ENCODE assay signal across 1 cellular context in genomic region chr1:67189953-67190352, GRCh38.
TF ChIP-seq lines count a peak whose summit lies in the region.

No MANE protein-coding gene starts in this region.

TF ChIP-seq in K562, 482 proteins besides CTCF, POLR2A, EP300 and RAD21:
- TF ChIP-seq CBFA2T2 (conservative IDR thresholded peaks at IDR 0.05), result no peak
- TF ChIP-seq PURB (CRISPR knock-in tag; IDR thresholded peaks at IDR 0.05; ENCODE audit: low read depth), result no peak
- no peak for TF ChIP-seq ATF4 (CRISPR knock-in tag; IDR thresholded peaks at IDR 0.05)
- TF ChIP-seq ZC3H4 (CRISPR knock-in tag; IDR thresholded peaks at IDR 0.05; ENCODE audit: borderline replicate concordance), result no peak
- no peak for TF ChIP-seq OTX1 (CRISPR knock-in tag; IDR thresholded peaks at IDR 0.05)
- no peak for TF ChIP-seq ZNF696 (CRISPR knock-in tag; conservative IDR thresholded peaks at IDR 0.05)
- no peak for TF ChIP-seq LCOR (CRISPR knock-in tag; IDR thresholded peaks at IDR 0.05)
- no peak for TF ChIP-seq TSC22D4 (tag; IDR thresholded peaks at IDR 0.05)
- TF ChIP-seq ZBTB49 (CRISPR knock-in tag; IDR thresholded peaks at IDR 0.05; ENCODE audit: borderline replicate concordance), result no peak
- TF ChIP-seq NFYB (IDR thresholded peaks at IDR 0.05; ENCODE audit: extremely low read depth, insufficient read length), result no peak
- TF ChIP-seq HMBOX1 (IDR thresholded peaks at IDR 0.05), result no peak
- TF ChIP-seq CREB3L1 (IDR thresholded peaks at IDR 0.05; ENCODE audit: borderline replicate concordance, low read depth), result no peak
- no peak for TF ChIP-seq ZBTB11 (CRISPR knock-in tag; IDR thresholded peaks at IDR 0.05)
- TF ChIP-seq DMBX1 (CRISPR knock-in tag; IDR thresholded peaks at IDR 0.05; ENCODE audit: borderline replicate concordance), result no peak
- TF ChIP-seq LARP7 (IDR thresholded peaks at IDR 0.05), result no peak
- TF ChIP-seq MYNN (IDR thresholded peaks at IDR 0.05), result no peak
- TF ChIP-seq MYNN (CRISPR knock-in tag; IDR thresholded peaks at IDR 0.05), result no peak
- TF ChIP-seq ELK1 (CRISPR knock-in tag; IDR thresholded peaks at IDR 0.05), result no peak
- TF ChIP-seq ATF7 (IDR thresholded peaks at IDR 0.05), result no peak
- TF ChIP-seq ZNF318 (IDR thresholded peaks at IDR 0.05; ENCODE audit: borderline replicate concordance in 1 of 2, low read depth in 1 of 2), result no peak
- no peak for TF ChIP-seq COPS2 (conservative IDR thresholded peaks at IDR 0.05)
